ENCODE assay signal across 1 cellular context in the genomic region with DNA sequence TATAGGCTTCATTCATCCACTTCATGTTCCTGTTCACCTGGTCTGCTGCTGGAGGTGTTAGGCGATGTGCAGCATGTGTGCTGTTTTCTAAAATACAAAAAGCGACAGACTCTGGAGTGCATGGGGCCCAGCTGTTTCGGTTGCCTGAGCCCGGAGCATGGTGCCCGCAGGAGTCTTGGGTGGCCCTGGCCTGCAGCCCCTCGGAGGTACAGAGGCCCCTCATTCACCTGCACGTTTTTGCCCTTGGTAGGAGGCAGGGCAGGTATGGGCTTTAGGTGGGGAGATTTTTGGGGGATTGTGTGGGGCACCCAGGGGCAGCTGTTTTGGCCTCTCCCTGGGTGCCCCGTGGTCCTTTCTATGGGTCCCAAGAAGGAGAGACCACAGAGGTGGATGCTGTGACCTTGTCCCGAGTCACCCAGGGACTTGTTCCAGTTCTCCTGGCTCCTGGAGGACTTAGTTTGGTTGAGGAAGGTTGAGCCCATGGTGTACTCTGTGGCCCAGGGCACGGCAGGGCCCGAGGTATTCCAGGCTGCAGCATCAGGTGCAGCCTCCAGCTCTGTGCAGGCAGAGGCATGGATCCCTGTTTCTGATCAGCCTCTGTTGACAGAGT.
TF ChIP-seq lines count a peak whose summit lies in the region.

No MANE protein-coding gene starts in this region.

TF ChIP-seq in IMR-90, 13 proteins besides CTCF, POLR2A, EP300 and RAD21 (continued from another document):
- TF ChIP-seq, protein P1, sequence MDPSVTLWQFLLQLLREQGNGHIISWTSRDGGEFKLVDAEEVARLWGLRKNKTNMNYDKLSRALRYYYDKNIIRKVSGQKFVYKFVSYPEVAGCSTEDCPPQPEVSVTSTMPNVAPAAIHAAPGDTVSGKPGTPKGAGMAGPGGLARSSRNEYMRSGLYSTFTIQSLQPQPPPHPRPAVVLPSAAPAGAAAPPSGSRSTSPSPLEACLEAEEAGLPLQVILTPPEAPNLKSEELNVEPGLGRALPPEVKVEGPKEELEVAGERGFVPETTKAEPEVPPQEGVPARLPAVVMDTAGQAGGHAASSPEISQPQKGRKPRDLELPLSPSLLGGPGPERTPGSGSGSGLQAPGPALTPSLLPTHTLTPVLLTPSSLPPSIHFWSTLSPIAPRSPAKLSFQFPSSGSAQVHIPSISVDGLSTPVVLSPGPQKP (IDR thresholded peaks at IDR 0.05; ENCODE audit: borderline replicate concordance, low read depth, low read length), result no peak
- TF ChIP-seq MAFK (IDR thresholded peaks at IDR 0.05; ENCODE audit: low read depth, low read length), result no peak
- TF ChIP-seq NFE2L2 (IDR thresholded peaks at IDR 0.05; ENCODE audit: low read depth, low read length), result no peak
- no peak for TF ChIP-seq RFX5 (IDR thresholded peaks at IDR 0.05; ENCODE audit: low read depth, low read length)
- no peak for TF ChIP-seq CEBPB (IDR thresholded peaks at IDR 0.05; ENCODE audit: low read depth, low read length)
- no peak for TF ChIP-seq MXI1 (IDR thresholded peaks at IDR 0.05; ENCODE audit: borderline replicate concordance, low read depth, low read length)
- no peak for TF ChIP-seq BHLHE40 (IDR thresholded peaks at IDR 0.05; ENCODE audit: low read depth, low read length)
- no peak for TF ChIP-seq SMC3 (IDR thresholded peaks at IDR 0.05; ENCODE audit: low read depth, low read length)
- no peak for TF ChIP-seq MAZ (IDR thresholded peaks at IDR 0.05; ENCODE audit: borderline replicate concordance, low read depth, low read length)
- TF ChIP-seq USF2 (IDR thresholded peaks at IDR 0.05; ENCODE audit: low read depth, low read length), result no peak
